ENCODE assay signal across 20 cellular contexts in genomic region chr14:51850651-51851050, GRCh38.
"Had no signal": no experiment of that assay in that cellular context is flagged by ENCODE, and none has a peak within 500 bp of the region (broad histone marks: within the 10 kb centered on the region; RNA-seq: fewer than 3 reads in every experiment).

No MANE protein-coding gene starts in this region.

- DNase-seq: activated CD4-positive, alpha-beta T cell treated with anti-CD3 and anti-CD28 coated beads, Interleukin-2, amount 50 U/mL, for 4 hours; activated T-cell treated with anti-CD3 and anti-CD28 coated beads, Interleukin-2, amount 50 U/mL, for 1 hour; adrenal gland; cerebellar nuclear complex; cortex of kidney; effector CD4-positive, alpha-beta T cell; gastrocnemius medialis; head of caudate nucleus; kidney; left lung; midbrain; ovary; psoas muscle; right cardiac atrium; SK-N-SH; stimulated activated CD4-positive, alpha-beta T cell treated with anti-CD3 and anti-CD28 coated beads, Interleukin-2, amount 100 ng/mL, for 48 hours; T1000; upper lobe of right lung had no signal

- H3K4me3 Mint-ChIP-seq: neural crest cell had no signal

- H3K27me3 ChIP-seq: adrenal gland, breast epithelium, gastrocnemius medialis, left lung, ovary, upper lobe of right lung had no signal

- ATAC-seq: gastrocnemius medialis, left lung, psoas muscle, right cardiac atrium, upper lobe of right lung had no signal

- H3K27ac ChIP-seq: adrenal gland, breast epithelium, gastrocnemius medialis, left lung, ovary, psoas muscle, upper lobe of right lung had no signal

- H3K4me3 ChIP-seq: adrenal gland, breast epithelium, gastrocnemius medialis, left lung, ovary, psoas muscle, upper lobe of right lung had no signal

- H3K4me1 ChIP-seq: breast epithelium, gastrocnemius medialis, psoas muscle had no signal

- H3K36me3 ChIP-seq: adrenal gland, breast epithelium, gastrocnemius medialis, left lung, ovary, upper lobe of right lung had no signal

- H3K9me3 ChIP-seq: adrenal gland, breast epithelium, gastrocnemius medialis, left lung, ovary, psoas muscle, SK-N-SH, upper lobe of right lung had no signal
